ENCODE assay signal across 18 cellular contexts in the genomic region with DNA sequence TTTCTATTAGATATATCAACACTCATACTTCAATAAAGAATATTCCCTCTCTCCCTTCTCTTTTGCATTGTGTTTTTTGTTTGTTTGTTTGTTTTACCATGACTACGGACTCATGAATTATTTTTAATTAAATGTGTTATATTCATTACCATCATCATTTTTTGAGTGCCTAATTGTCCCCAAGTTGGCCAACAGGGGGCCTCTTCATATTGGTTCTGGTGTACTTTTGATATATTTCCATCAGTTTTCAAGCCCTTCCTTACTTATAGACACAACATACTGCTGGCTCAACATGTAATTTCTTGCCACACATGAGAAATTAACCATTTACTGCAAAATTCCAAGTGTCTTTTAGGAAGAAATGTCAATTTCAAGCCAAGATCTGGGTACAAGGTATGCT. TPM values are rescaled to one million over a fixed set of nuclear protein-coding genes. Genes with fewer than 3 reads are reported as not detected.
DNase-seq lines count a peak whose midpoint lies in the region; ATAC-seq and TF ChIP-seq lines count a peak whose summit lies in the region.
"Had no signal": no experiment of that assay in that cellular context is flagged by ENCODE, and none has a peak within 500 bp of the region (broad histone marks: within the 10 kb centered on the region; RNA-seq: fewer than 3 reads in every experiment).

No MANE protein-coding gene starts in this region.

- intact Hi-C loops in transverse colon (cut with DNase I; ENCODE audit: low total_unique reads) = no loop called here

- no peaks in the 10 kb centered on the region for H4K20me1 ChIP-seq in smooth muscle cell (ENCODE audit: low read depth)

- peaks cover 10% of the 10 kb centered on the region for H3K4me1 ChIP-seq in smooth muscle cell (ENCODE audit: low read depth)
- H3K4me1 ChIP-seq in transverse colon = no peaks in the 10 kb centered on the region
- H3K4me1 ChIP-seq: Caco-2, lower lobe of right lung had no signal

- ATAC-seq in GM21825 (IDR thresholded peaks at IDR 0.05; ENCODE audit: unreplicated experiment) = no peak
- ATAC-seq: lower lobe of right lung had no signal

- 90% methylated on average over 1 of the region's 1 CpG for WGBS in smooth muscle cell (ENCODE audit: low lambda C conversion rate)
- 83 to 87% methylated on average over 1 of the region's 1 CpG for WGBS in transverse colon (ENCODE audit: low coverage in 1 of 2), 2 donors

- H2AFZ ChIP-seq in smooth muscle cell (ENCODE audit: low read depth) = no peak overlapping the region

- TF ChIP-seq EP300 in transverse colon (IDR thresholded peaks at IDR 0.05; ENCODE audit: low read depth) = no peak

- no peak overlapping the region for H3K4me2 ChIP-seq in smooth muscle cell

- no peak overlapping the region for H3K9ac ChIP-seq in smooth muscle cell (ENCODE audit: low read depth)

- TF ChIP-seq CTCF in fibroblast of villous mesenchyme (IDR thresholded peaks at IDR 0.05; ENCODE audit: insufficient read depth, low read depth, low read length) (peak; percentile 41), smooth muscle cell (IDR thresholded peaks at IDR 0.05; ENCODE audit: borderline replicate concordance, insufficient read depth, poor library complexity, severe bottlenecking) (peak; percentile 15), transverse colon (IDR thresholded peaks at IDR 0.05) (no peak), GM10266 (IDR thresholded peaks at IDR 0.05; ENCODE audit: control insufficient read depth, insufficient read depth, low read depth, missing control alignments) (no peak)

- H3K9me3 ChIP-seq in smooth muscle cell (replicated peaks; ENCODE audit: low read depth) = no peaks in the 10 kb centered on the region
- no peaks in the 10 kb centered on the region for H3K9me3 ChIP-seq in transverse colon
- H3K9me3 ChIP-seq: Caco-2, lower lobe of right lung had no signal

- DNase-seq in DMS 273 (lab: John Stamatoyannopoulos, UW; ENCODE audit: unreplicated experiment) (peak; percentile 5), DMS 273 treated with DMSO at 0.1 percent for 48 hours (lab: John Stamatoyannopoulos, UW) (no peak), NCI-H69 (lab: John Stamatoyannopoulos, UW) (peak; percentile 32), fibroblast of villous mesenchyme (ENCODE audit: low read depth) (no peak), smooth muscle cell (lab: John Stamatoyannopoulos, UW; ENCODE audit: unreplicated experiment) (no peak), transverse colon (no peak), GM10266 (ENCODE audit: extremely low spot score) (no peak)
- DNase-seq: 8988T; activated CD8-positive, alpha-beta memory T cell treated with anti-CD3 and anti-CD28 coated beads, Interleukin-2, amount 50 U/mL, for 48 hours; cerebellar nuclear complex; hippocampal formation; Kasumi-1; lower lobe of right lung; NCI-H2081; substantia nigra had no signal

- H3K79me2 ChIP-seq in smooth muscle cell (ENCODE audit: low read depth) = no peaks in the 10 kb centered on the region

- H3F3A ChIP-seq in smooth muscle cell (ENCODE audit: low read depth) = peaks cover 14% of the 10 kb centered on the region

- H3K27me3 ChIP-seq in smooth muscle cell (ENCODE audit: low read depth) (no peaks in the 10 kb centered on the region), transverse colon (no peaks in the 10 kb centered on the region)

- H3K4me3 ChIP-seq in fibroblast of villous mesenchyme (ENCODE audit: low read depth, low read length) = no peak overlapping the region
- H3K4me3 ChIP-seq in smooth muscle cell = no peak overlapping the region
- no peak overlapping the region for H3K4me3 ChIP-seq in transverse colon
- H3K4me3 ChIP-seq: lower lobe of right lung had no signal

- H3K27ac ChIP-seq in smooth muscle cell (ENCODE audit: low read depth) (no peak overlapping the region), transverse colon (no peak overlapping the region)
- H3K27ac ChIP-seq: lower lobe of right lung, VCaP had no signal

- no peak for TF ChIP-seq POLR2A in transverse colon (IDR thresholded peaks at IDR 0.05)

- H3K36me3 ChIP-seq in smooth muscle cell (ENCODE audit: low read depth) (no peaks in the 10 kb centered on the region), transverse colon (no peaks in the 10 kb centered on the region)
- H3K36me3 ChIP-seq: lower lobe of right lung had no signal

- in situ Hi-C loops in transverse colon (cut with MboI; ENCODE audit: low pct_ligation_motif_present in 1 of 4, low pct_unique_long_range_greater_than_20kb in 1 of 4, low sequenced_read_pairs in 3 of 4) = no loop called here

RNA-seq across cellular contexts. Expression of a gene that starts 54.5 kb away (rescaled TPM):
- 6.0 and 16.1 TPM in 2 replicates for total RNA-seq in fibroblast of villous mesenchyme
- total RNA-seq in smooth muscle cell = 68.5 and 85.4 TPM in 2 replicates
- polyA plus RNA-seq in smooth muscle cell = 18.2 and 19.7 TPM in 2 replicates
- total RNA-seq in transverse colon = 1 to 10 TPM in 3 of 4 donors, under 1 TPM in 1; 0.75 to 5.7 (median 4.0) TPM

Comparison
In these comparisons a context has a peak if more than half of its experiments do, and no peak if none do; other contexts are left out.
1. DNase-seq: peak in DMS 273 (single experiment) and NCI-H69 (single experiment); none in DMS 273 treated with DMSO at 0.1 percent for 48 hours (single experiment), fibroblast of villous mesenchyme (single experiment), smooth muscle cell (single experiment), transverse colon (single experiment) and GM10266 (single experiment).
2. CTCF ChIP-seq: peak in fibroblast of villous mesenchyme (single experiment) and smooth muscle cell (single experiment); none in transverse colon (0 of 5) and GM10266 (single experiment).